ENCODE assay signal across 13 cellular contexts in the genomic region with DNA sequence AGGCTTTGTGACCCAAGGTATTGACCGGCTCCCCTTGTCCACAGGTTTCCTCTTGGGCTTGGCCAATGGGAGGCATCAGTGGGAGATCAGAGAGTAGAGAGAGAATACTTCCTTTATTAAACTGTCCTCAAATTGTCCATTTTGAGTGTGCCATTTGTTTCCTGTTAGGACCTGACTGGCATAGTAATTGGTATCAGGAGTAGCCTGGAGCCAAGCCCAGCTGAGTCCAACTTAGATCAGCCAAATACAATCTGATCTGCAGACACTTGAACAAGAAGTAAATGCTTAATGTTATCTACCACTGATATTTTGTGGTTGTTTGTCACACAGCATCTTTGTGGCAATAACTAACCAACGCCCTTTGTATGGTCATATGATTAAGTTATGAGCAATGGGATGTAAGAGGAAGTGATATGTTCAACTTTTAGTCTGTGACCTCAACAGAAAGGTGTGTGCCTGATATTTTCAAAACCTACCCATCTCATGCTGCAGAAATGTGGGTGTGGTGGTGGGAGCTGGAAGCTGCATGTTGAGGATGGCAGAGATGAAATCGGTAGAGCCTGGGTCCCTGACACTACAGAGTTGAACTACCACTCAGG. TPM values are rescaled to one million over a fixed set of nuclear protein-coding genes. Genes with fewer than 3 reads are reported as not detected.
DNase-seq lines count a peak whose midpoint lies in the region; ATAC-seq and TF ChIP-seq lines count a peak whose summit lies in the region.
"Had no signal": no experiment of that assay in that cellular context is flagged by ENCODE, and none has a peak within 500 bp of the region (broad histone marks: within the 10 kb centered on the region; RNA-seq: fewer than 3 reads in every experiment).

No MANE protein-coding gene starts in this region.

- H3F3A ChIP-seq in PC-3 (ENCODE audit: low read length, unreplicated experiment) (no peaks in the 10 kb centered on the region), smooth muscle cell (ENCODE audit: low read depth) (no peaks in the 10 kb centered on the region)

- WGBS in smooth muscle cell (ENCODE audit: low lambda C conversion rate): 93% methylated on average over 3 of the region's 3 CpGs

- H3K4me3 ChIP-seq in PC-3 (ENCODE audit: low read length): no peak overlapping the region
- H3K4me3 ChIP-seq in smooth muscle cell: no peak overlapping the region
- no peak overlapping the region for H3K4me3 ChIP-seq in OCI-LY7 (ENCODE audit: low read depth, low read length, poor library complexity, severe bottlenecking)

- POLR2A ChIA-PET in PC-3 (lab: Charles Lee; ENCODE audit: unreplicated experiment): no interaction called here
- POLR2A ChIA-PET in OCI-LY7 (lab: Charles Lee): interaction anchor here (0.7 to 3.1 kb wide), 2 partner anchors 12 to 81 kb away, joined by 3 to 19 read pairs; partner anchors contain the start of gene OXSR1

- H3K79me2 ChIP-seq in PC-3 (ENCODE audit: low read length): no peaks in the 10 kb centered on the region
- no peaks in the 10 kb centered on the region for H3K79me2 ChIP-seq in smooth muscle cell (ENCODE audit: low read depth)
- H3K79me2 ChIP-seq in OCI-LY7 (ENCODE audit: insufficient read depth, low read depth, low read length): no peaks in the 10 kb centered on the region

- H4K20me1 ChIP-seq in PC-3 (ENCODE audit: low read length) (no peaks in the 10 kb centered on the region), smooth muscle cell (ENCODE audit: low read depth) (no peaks in the 10 kb centered on the region), OCI-LY7 (ENCODE audit: insufficient read depth, low read length) (no peaks in the 10 kb centered on the region)

- BruUV-seq in PC-3 (replicated peaks; lab: Mats Ljungman, UMichigan) (no TSS peak), OCI-LY7 (replicated peaks; lab: Mats Ljungman, UMichigan) (no TSS peak)

- intact Hi-C loops in PC-3 (cut with micrococcal nuclease): no loop called here
- intact Hi-C loops in OCI-LY7 (cut with micrococcal nuclease; ENCODE audit: unreplicated experiment): no loop called here
- intact Hi-C loops in posterior vena cava (cut with DNase I): loop anchor here in 1 of 2 donors (1.0 kb wide), 1 partner anchor 13 kb away; the partner anchor contains the start of gene MYD88

- no peak overlapping the region for H2AFZ ChIP-seq in PC-3 (ENCODE audit: low read length)
- H2AFZ ChIP-seq in smooth muscle cell (ENCODE audit: low read depth): no peak overlapping the region
- H2AFZ ChIP-seq in OCI-LY7 (ENCODE audit: low read length): no peak overlapping the region

- DNase-seq in SIG-M5 treated with dmso at 0.1 percent for 504 hours (lab: John Stamatoyannopoulos, UW; ENCODE audit: unreplicated experiment) (peak; percentile 34), SIG-M5 (lab: John Stamatoyannopoulos, UW) (no peak), PC-3 (peak; percentile 87), epithelial cell of prostate (ENCODE audit: low read depth, low spot score) (peak; percentile 93), smooth muscle cell (lab: John Stamatoyannopoulos, UW; ENCODE audit: unreplicated experiment) (no peak), OCI-LY7 (ENCODE audit: low spot score) (no peak), posterior vena cava (ENCODE audit: low spot score) (no peak)
- DNase-seq: 8988T, activated gamma-delta T cell treated with Interleukin-2 at 50 U/mL for 16 hours, left cardiac atrium, NCI-H1417 treated with DMSO at 0.1 percent for 48 hours, SK-N-SH had no signal

- CTCF ChIA-PET in PC-3 (lab: Charles Lee): interaction anchor here (1.1 kb wide), 1 partner anchor 11 kb away, joined by 3 read pairs; no protein-coding TSS in a partner anchor
- CTCF ChIA-PET in OCI-LY7 (lab: Charles Lee; ENCODE audit: unreplicated experiment): no interaction called here

- no peaks in the 10 kb centered on the region for H3K36me3 ChIP-seq in PC-3 (ENCODE audit: low read depth, low read length)
- no peaks in the 10 kb centered on the region for H3K36me3 ChIP-seq in smooth muscle cell (ENCODE audit: low read depth)
- H3K36me3 ChIP-seq in OCI-LY7 (ENCODE audit: insufficient read depth, low read length): no peaks in the 10 kb centered on the region

- H3K9ac ChIP-seq in PC-3 (ENCODE audit: low read length) (peak overlapping the region; percentile 68), smooth muscle cell (ENCODE audit: low read depth) (peak overlapping the region; percentile 18)
- H3K9ac ChIP-seq: SK-N-SH had no signal

- no peaks in the 10 kb centered on the region for H3K9me2 ChIP-seq in PC-3 (replicated peaks; ENCODE audit: low read length)
- H3K9me2 ChIP-seq in OCI-LY7 (ENCODE audit: insufficient read depth, low read length): no peaks in the 10 kb centered on the region
- H3K9me2 ChIP-seq: SK-N-SH had no signal

- peaks cover 46% of the 10 kb centered on the region for H3K4me1 ChIP-seq in PC-3 (ENCODE audit: insufficient read depth, low read length)
- H3K4me1 ChIP-seq in smooth muscle cell (ENCODE audit: low read depth): no peaks in the 10 kb centered on the region
- no peaks in the 10 kb centered on the region for H3K4me1 ChIP-seq in OCI-LY7 (ENCODE audit: insufficient read depth, low read length, poor library complexity, severe bottlenecking)

- H3K27me3 ChIP-seq in PC-3 (ENCODE audit: low read length): no peaks in the 10 kb centered on the region
- no peaks in the 10 kb centered on the region for H3K27me3 ChIP-seq in smooth muscle cell (ENCODE audit: low read depth)

- ATAC-seq in PC-3 (peak; percentile 64), HG02798 (IDR thresholded peaks at IDR 0.05; ENCODE audit: poor library complexity, unreplicated experiment) (no peak)

- H3K27ac ChIP-seq in PC-3 (ENCODE audit: low read length) (peak overlapping the region; percentile 96), epithelial cell of prostate (peak overlapping the region; percentile 100), smooth muscle cell (ENCODE audit: low read depth) (peak overlapping the region; percentile 94), OCI-LY7 (ENCODE audit: low read depth, low read length, poor library complexity, severe bottlenecking) (no peak overlapping the region)

- TF ChIP-seq CTCF in PC-3 (conservative IDR thresholded peaks at IDR 0.05; ENCODE audit: low read depth, low read length) (no peak), smooth muscle cell (IDR thresholded peaks at IDR 0.05; ENCODE audit: borderline replicate concordance, insufficient read depth, poor library complexity, severe bottlenecking) (no peak), OCI-LY7 (conservative IDR thresholded peaks at IDR 0.05; ENCODE audit: low read length) (no peak)

- H3K9me3 ChIP-seq in PC-3 (ENCODE audit: low read length): no peaks in the 10 kb centered on the region
- H3K9me3 ChIP-seq in smooth muscle cell (replicated peaks; ENCODE audit: low read depth): peaks cover under 1% of the 10 kb centered on the region
- H3K9me3 ChIP-seq in OCI-LY7 (ENCODE audit: low read length): peaks cover 11% of the 10 kb centered on the region
- H3K9me3 ChIP-seq: SK-N-SH had no signal

- H3K4me2 ChIP-seq in PC-3 (ENCODE audit: low read length) (peak overlapping the region; percentile 32), smooth muscle cell (no peak overlapping the region), OCI-LY7 (ENCODE audit: low read length) (no peak overlapping the region)
- H3K4me2 ChIP-seq: SK-N-SH had no signal

RNA-seq across cellular contexts. Expression of gene MYD88, which starts 13.3 kb away (rescaled TPM):
- total RNA-seq in PC-3 (2014; rRNA removed) (17.7 and 19.1 TPM in 2 replicates), smooth muscle cell (8.2 and 14.1 TPM in 2 replicates), OCI-LY7 (2022) (28.6 and 29.4 TPM in 2 replicates), posterior vena cava (10 to 100 TPM; 24.7 to 26.3 TPM)
- polyA plus RNA-seq in smooth muscle cell: 37.4 and 37.5 TPM in 2 replicates
- total RNA-seq in OCI-LY7 (2014; rRNA removed; shearing (Covaris generic)): 8.8 and 16.3 TPM in 2 replicates

RNA-seq across cellular contexts. Expression of gene OXSR1, which starts 13.6 kb away (rescaled TPM):
- total RNA-seq in PC-3 (2014; rRNA removed): 42.2 and 47.7 TPM in 2 replicates
- 50.3 and 50.6 TPM in 2 replicates for total RNA-seq in smooth muscle cell
- 11.9 and 21.7 TPM in 2 replicates for polyA plus RNA-seq in smooth muscle cell
- 21.4 and 22.4 TPM in 2 replicates for total RNA-seq in OCI-LY7 (2014; rRNA removed; shearing (Covaris generic))
- total RNA-seq in OCI-LY7 (2022): 42.7 and 43.7 TPM in 2 replicates
- total RNA-seq in posterior vena cava: 10 to 100 TPM; 30.4 to 52.3 TPM

RNA-seq across cellular contexts. Expression of gene ACAA1, which starts 14.8 kb away (rescaled TPM):
- 76.4 and 94.5 TPM in 2 replicates for total RNA-seq in PC-3 (2014; rRNA removed)
- total RNA-seq in smooth muscle cell: 15.4 and 22.7 TPM in 2 replicates
- polyA plus RNA-seq in smooth muscle cell: 41.8 and 43.8 TPM in 2 replicates
- total RNA-seq in OCI-LY7 (2014; rRNA removed; shearing (Covaris generic)): 13.3 and 13.9 TPM in 2 replicates
- 45.3 and 50.3 TPM in 2 replicates for total RNA-seq in OCI-LY7 (2022)
- 10 to 100 TPM; 29.8 to 41.9 TPM for total RNA-seq in posterior vena cava

Comparison
In these comparisons a context has a peak if more than half of its experiments do, and no peak if none do; other contexts are left out.
1. DNase-seq: peak in SIG-M5 treated with dmso at 0.1 percent for 504 hours (single experiment), PC-3 (single experiment) and epithelial cell of prostate (single experiment); none in SIG-M5 (single experiment), smooth muscle cell (single experiment), OCI-LY7 (single experiment) and posterior vena cava (single experiment).